1 cellular context compared by ENCODE assay signal in the genomic region with DNA sequence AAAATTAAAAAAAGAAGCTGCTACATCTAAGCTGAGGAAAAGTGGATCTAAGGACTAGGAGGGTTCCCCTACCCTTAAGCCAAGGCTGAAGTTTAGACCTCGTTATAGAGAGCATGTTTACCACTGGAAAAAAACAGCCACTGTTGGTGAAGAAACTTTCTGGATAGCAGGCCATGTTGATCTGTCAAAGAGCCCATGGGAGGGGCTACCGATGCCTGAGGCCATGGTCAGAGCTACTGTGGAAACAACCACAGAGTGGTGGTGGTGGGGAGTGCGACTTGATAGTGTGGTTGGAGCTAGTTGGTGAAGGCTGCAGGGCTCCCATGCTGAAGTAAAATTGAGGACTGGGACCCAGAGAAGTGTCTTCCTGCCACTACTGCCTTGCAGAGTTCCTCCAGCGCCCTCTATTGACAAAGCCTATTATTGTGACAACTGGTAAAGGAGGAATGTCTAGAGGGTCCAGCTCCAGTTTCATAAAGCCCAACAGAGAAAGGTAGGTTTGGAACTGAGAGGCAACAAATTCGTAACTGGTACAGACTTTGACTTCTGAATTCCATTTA.
TF ChIP-seq lines count a peak whose summit lies in the region.

No MANE protein-coding gene starts in this region.

TF ChIP-seq in K562, 482 proteins besides CTCF, POLR2A, EP300 and RAD21 (continued from another document):
- TF ChIP-seq, protein P1, sequence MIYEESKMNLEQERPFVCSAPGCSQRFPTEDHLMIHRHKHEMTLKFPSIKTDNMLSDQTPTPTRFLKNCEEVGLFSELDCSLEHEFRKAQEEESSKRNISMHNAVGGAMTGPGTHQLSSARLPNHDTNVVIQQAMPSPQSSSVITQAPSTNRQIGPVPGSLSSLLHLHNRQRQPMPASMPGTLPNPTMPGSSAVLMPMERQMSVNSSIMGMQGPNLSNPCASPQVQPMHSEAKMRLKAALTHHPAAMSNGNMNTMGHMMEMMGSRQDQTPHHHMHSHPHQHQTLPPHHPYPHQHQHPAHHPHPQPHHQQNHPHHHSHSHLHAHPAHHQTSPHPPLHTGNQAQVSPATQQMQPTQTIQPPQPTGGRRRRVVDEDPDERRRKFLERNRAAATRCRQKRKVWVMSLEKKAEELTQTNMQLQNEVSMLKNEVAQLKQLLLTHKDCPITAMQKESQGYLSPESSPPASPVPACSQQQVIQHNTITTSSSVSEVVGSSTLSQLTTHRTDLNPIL (CRISPR knock-in tag; IDR thresholded peaks at IDR 0.05), result no peak
- TF ChIP-seq RBM14 (IDR thresholded peaks at IDR 0.05; ENCODE audit: borderline replicate concordance, insufficient read depth, low read depth, low read length) (no peak), GTF3C2 (IDR thresholded peaks at IDR 0.05; ENCODE audit: borderline replicate concordance, extremely low read depth, insufficient read length) (no peak)
